ENCODE assay signal across 13 cellular contexts in genomic region chr7:50306491-50307367, GRCh38. TPM values are rescaled to one million over a fixed set of nuclear protein-coding genes. Genes with fewer than 3 reads are reported as not detected.
DNase-seq lines count a peak whose midpoint lies in the region; ATAC-seq and TF ChIP-seq lines count a peak whose summit lies in the region.
"Had no signal": no experiment of that assay in that cellular context is flagged by ENCODE, and none has a peak within 500 bp of the region (broad histone marks: within the 10 kb centered on the region; RNA-seq: fewer than 3 reads in every experiment).

No MANE protein-coding gene starts in this region.

- peaks cover 59% of the 10 kb centered on the region for H3K4me1 ChIP-seq in CD4-positive, alpha-beta memory T cell (ENCODE audit: insufficient read depth, low read length)
- H3K4me1 ChIP-seq in KMS-11 (ENCODE audit: low read depth, poor library complexity, severe bottlenecking): peaks cover 17% of the 10 kb centered on the region

- H3K27ac Mint-ChIP-seq in CD4-positive, alpha-beta memory T cell: peak overlapping the region in 6 of 7 donors; percentile 93 to 99 (median 98)
- H3K27ac Mint-ChIP-seq in activated T-helper 1 cell treated with anti-CD3 and anti-CD28 coated beads, Interleukin-12 subunit alpha, Interleukin-12 subunit beta, Interleukin-2, Interleukin-4 antibody, amounts not matched to agents 30 ng/mL and 10 ng/mL and 1 ng/mL, durations not matched to agents 14 hours and 24 hours and 36 hours: peak overlapping the region; percentile 98
- peak overlapping the region in 1 of 2 donors; percentile 90 for H3K27ac Mint-ChIP-seq in natural killer cell treated with Interleukin-12 subunit alpha and Interleukin-12 subunit beta and Interleukin-15 and Interleukin-18, amount 100 ng/mL, for 72 hours
- no peak overlapping the region for H3K27ac Mint-ChIP-seq in progenitor cell of endocrine pancreas

- intact Hi-C loops in CD4-positive, alpha-beta memory T cell (cut with micrococcal nuclease): loop anchor here (1.0 to 2.0 kb wide), 7 partner anchors 11 to 112 kb away; no protein-coding TSS in a partner anchor
- intact Hi-C loops in activated T-helper 1 cell treated with anti-CD3 and anti-CD28 coated beads, Interleukin-12 subunit alpha, Interleukin-12 subunit beta, Interleukin-2, Interleukin-4 antibody, amounts not matched to agents 30 ng/mL and 10 ng/mL and 1 ng/mL, durations not matched to agents 14 hours and 24 hours and 36 hours (cut with micrococcal nuclease): loop anchor here (1.0 to 5.0 kb wide), 5 partner anchors 14 to 159 kb away; no protein-coding TSS in a partner anchor

- CTCF ChIA-PET in CD4-positive, alpha-beta memory T cell (lab: Charles Lee; ENCODE audit: partially characterized antibody): interaction anchor here (1.0 to 14.9 kb wide), 21 partner anchors 9 to 112 kb away, joined by 3 to 336 read pairs (median 8); no protein-coding TSS in a partner anchor

- TF ChIP-seq CTCF in KMS-11 (conservative IDR thresholded peaks at IDR 0.05; ENCODE audit: low read depth, low read length): no peak
- no peak for TF ChIP-seq CTCF in progenitor cell of endocrine pancreas (IDR thresholded peaks at IDR 0.05; ENCODE audit: unreplicated experiment)

- peaks cover 29 to 71% (median 37%) of the 10 kb centered on the region in 4 donors for H3K4me1 Mint-ChIP-seq in CD4-positive, alpha-beta memory T cell
- peaks cover 43% of the 10 kb centered on the region for H3K4me1 Mint-ChIP-seq in activated T-helper 1 cell treated with anti-CD3 and anti-CD28 coated beads, Interleukin-12 subunit alpha, Interleukin-12 subunit beta, Interleukin-2, Interleukin-4 antibody, amounts not matched to agents 30 ng/mL and 10 ng/mL and 1 ng/mL, durations not matched to agents 14 hours and 24 hours and 36 hours (ENCODE audit: low read depth)
- H3K4me1 Mint-ChIP-seq in natural killer cell treated with Interleukin-12 subunit alpha and Interleukin-12 subunit beta and Interleukin-15 and Interleukin-18, amount 100 ng/mL, for 72 hours (ENCODE audit: low read depth in 2 of 2): peaks cover 35 to 59% of the 10 kb centered on the region in 2 donors
- H3K4me1 Mint-ChIP-seq in progenitor cell of endocrine pancreas (ENCODE audit: low read depth): no peaks in the 10 kb centered on the region

- peak overlapping the region; percentile 97 to 100 (median 100) for H3K4me3 Mint-ChIP-seq in CD4-positive, alpha-beta memory T cell
- peak overlapping the region; percentile 99 for H3K4me3 Mint-ChIP-seq in activated T-helper 1 cell treated with anti-CD3 and anti-CD28 coated beads, Interleukin-12 subunit alpha, Interleukin-12 subunit beta, Interleukin-2, Interleukin-4 antibody, amounts not matched to agents 30 ng/mL and 10 ng/mL and 1 ng/mL, durations not matched to agents 14 hours and 24 hours and 36 hours
- peak overlapping the region; percentile 98 for H3K4me3 Mint-ChIP-seq in natural killer cell treated with Interleukin-12 subunit alpha and Interleukin-12 subunit beta and Interleukin-15 and Interleukin-18, amount 100 ng/mL, for 72 hours
- no peak overlapping the region for H3K4me3 Mint-ChIP-seq in progenitor cell of endocrine pancreas (ENCODE audit: low read depth)

- peak overlapping the region; percentile 91 for H3K9ac ChIP-seq in KMS-11

- H3K79me2 ChIP-seq in KMS-11 (ENCODE audit: insufficient read depth, low read depth): peaks cover 73% of the 10 kb centered on the region

- POLR2A ChIA-PET in CD4-positive, alpha-beta memory T cell (lab: Charles Lee; ENCODE audit: partially characterized antibody): interaction anchor here (1.0 to 32.3 kb wide), 18 partner anchors 7 to 167 kb away, joined by 3 to 2673 read pairs (median 5); no protein-coding TSS in a partner anchor

- no peak for ATAC-seq in natural killer cell treated with Interleukin-12 subunit alpha and Interleukin-12 subunit beta and Interleukin-15 and Interleukin-18, amount 100 ng/mL, for 72 hours
- ATAC-seq in HG02763 (IDR thresholded peaks at IDR 0.05; ENCODE audit: unreplicated experiment): no peak
- ATAC-seq: sciatic nerve had no signal

- no peaks in the 10 kb centered on the region for H4K20me1 ChIP-seq in KMS-11 (ENCODE audit: insufficient read depth)

- H2AFZ ChIP-seq in KMS-11 (ENCODE audit: low read depth): no peak overlapping the region

- no peaks in the 10 kb centered on the region for H3K27me3 ChIP-seq in CD4-positive, alpha-beta memory T cell (ENCODE audit: insufficient read depth, low read length)
- H3K27me3 ChIP-seq in KMS-11 (ENCODE audit: insufficient read depth, low read depth): no peaks in the 10 kb centered on the region

- H3K9me3 ChIP-seq in CD4-positive, alpha-beta memory T cell (ENCODE audit: control insufficient read depth in 1 of 2, low read length in 2 of 2): no peaks in the 10 kb centered on the region

- no peak for DNase-seq in CD4-positive, alpha-beta memory T cell
- no peak for DNase-seq in activated T-helper 1 cell treated with anti-CD3 and anti-CD28 coated beads, Interleukin-12 subunit alpha, Interleukin-12 subunit beta, Interleukin-2, Interleukin-4 antibody, amounts not matched to agents 30 ng/mL and 10 ng/mL and 1 ng/mL, durations not matched to agents 14 hours and 24 hours and 36 hours (ENCODE audit: low spot score)
- DNase-seq in natural killer cell treated with Interleukin-12 subunit alpha and Interleukin-12 subunit beta and Interleukin-15 and Interleukin-18, amount 100 ng/mL, for 72 hours (ENCODE audit: low spot score): no peak
- no peak for DNase-seq in activated effector memory CD4-positive, alpha-beta T cell treated with anti-CD3 and anti-CD28 coated beads, Interleukin-2, amount 50 U/mL, for 16 hours
- DNase-seq in caudate nucleus (lab: John Stamatoyannopoulos, UW): no peak
- no peak for DNase-seq in progenitor cell of endocrine pancreas (ENCODE audit: low spot score, unreplicated experiment)
- DNase-seq: Calu3, H7, kidney had no signal

- no peaks in the 10 kb centered on the region for H3K27me3 Mint-ChIP-seq in CD4-positive, alpha-beta memory T cell
- no peaks in the 10 kb centered on the region for H3K27me3 Mint-ChIP-seq in activated T-helper 1 cell treated with anti-CD3 and anti-CD28 coated beads, Interleukin-12 subunit alpha, Interleukin-12 subunit beta, Interleukin-2, Interleukin-4 antibody, amounts not matched to agents 30 ng/mL and 10 ng/mL and 1 ng/mL, durations not matched to agents 14 hours and 24 hours and 36 hours (ENCODE audit: insufficient read depth)
- H3K27me3 Mint-ChIP-seq in natural killer cell treated with Interleukin-12 subunit alpha and Interleukin-12 subunit beta and Interleukin-15 and Interleukin-18, amount 100 ng/mL, for 72 hours: no peaks in the 10 kb centered on the region
- H3K27me3 Mint-ChIP-seq in progenitor cell of endocrine pancreas: peaks cover 70% of the 10 kb centered on the region

- H3K27ac ChIP-seq in CD4-positive, alpha-beta memory T cell (ENCODE audit: low read depth, low read length): peak overlapping the region; percentile 90
- H3K27ac ChIP-seq in KMS-11: peak overlapping the region; percentile 93
- H3K27ac ChIP-seq in caudate nucleus (ENCODE audit: low read depth, low read length): no peak overlapping the region
- H3K27ac ChIP-seq: RWPE1 had no signal

- H3K9me3 Mint-ChIP-seq in CD4-positive, alpha-beta memory T cell: peaks cover 0 to 4% (median 2%) of the 10 kb centered on the region in 8 donors
- H3K9me3 Mint-ChIP-seq in activated T-helper 1 cell treated with anti-CD3 and anti-CD28 coated beads, Interleukin-12 subunit alpha, Interleukin-12 subunit beta, Interleukin-2, Interleukin-4 antibody, amounts not matched to agents 30 ng/mL and 10 ng/mL and 1 ng/mL, durations not matched to agents 14 hours and 24 hours and 36 hours: no peaks in the 10 kb centered on the region
- H3K9me3 Mint-ChIP-seq in natural killer cell treated with Interleukin-12 subunit alpha and Interleukin-12 subunit beta and Interleukin-15 and Interleukin-18, amount 100 ng/mL, for 72 hours: no peaks in the 10 kb centered on the region
- no peaks in the 10 kb centered on the region for H3K9me3 Mint-ChIP-seq in progenitor cell of endocrine pancreas (ENCODE audit: low read depth)

- peaks cover 43 to 52% of the 10 kb centered on the region in 2 donors for H3K36me3 Mint-ChIP-seq in CD4-positive, alpha-beta memory T cell
- H3K36me3 Mint-ChIP-seq in activated T-helper 1 cell treated with anti-CD3 and anti-CD28 coated beads, Interleukin-12 subunit alpha, Interleukin-12 subunit beta, Interleukin-2, Interleukin-4 antibody, amounts not matched to agents 30 ng/mL and 10 ng/mL and 1 ng/mL, durations not matched to agents 14 hours and 24 hours and 36 hours (ENCODE audit: low read depth): peaks cover 58% of the 10 kb centered on the region
- H3K36me3 Mint-ChIP-seq in natural killer cell treated with Interleukin-12 subunit alpha and Interleukin-12 subunit beta and Interleukin-15 and Interleukin-18, amount 100 ng/mL, for 72 hours: peaks cover 42% of the 10 kb centered on the region
- H3K36me3 Mint-ChIP-seq in progenitor cell of endocrine pancreas (ENCODE audit: insufficient read depth): no peaks in the 10 kb centered on the region

- peaks cover 4% of the 10 kb centered on the region for H3K36me3 ChIP-seq in CD4-positive, alpha-beta memory T cell (ENCODE audit: insufficient read depth, low read length)
- no peaks in the 10 kb centered on the region for H3K36me3 ChIP-seq in KMS-11 (ENCODE audit: insufficient read depth)

- H3K4me3 ChIP-seq in CD4-positive, alpha-beta memory T cell (ENCODE audit: low read length in 2 of 2): peak overlapping the region; percentile 86 to 96
- H3K4me3 ChIP-seq in KMS-11 (IDR thresholded peaks at IDR 0.05; ENCODE audit: insufficient read depth, low read depth, low read length): no peak overlapping the region

- peak overlapping the region; percentile 89 for H3K4me2 ChIP-seq in KMS-11

RNA-seq across cellular contexts. Expression of gene IKZF1, which starts 2.2 kb away (rescaled TPM):
- total RNA-seq in CD4-positive, alpha-beta memory T cell: 100 to 1,000 TPM; 474 to 479 TPM
- 100 to 1,000 TPM; 116 to 288 TPM for polyA plus RNA-seq in CD4-positive, alpha-beta memory T cell
- total RNA-seq in activated T-helper 1 cell treated with anti-CD3 and anti-CD28 coated beads, Interleukin-12 subunit alpha, Interleukin-12 subunit beta, Interleukin-2, Interleukin-4 antibody, amounts not matched to agents 30 ng/mL and 10 ng/mL and 1 ng/mL, durations not matched to agents 14 hours and 24 hours and 36 hours: 324 and 329 TPM in 2 replicates
- 100 to 1,000 TPM; 290 to 416 TPM for total RNA-seq in natural killer cell treated with Interleukin-12 subunit alpha and Interleukin-12 subunit beta and Interleukin-15 and Interleukin-18, amount 100 ng/mL, for 72 hours
- 0.36 and 0.42 TPM in 2 replicates for total RNA-seq in progenitor cell of endocrine pancreas

Comparison
In these comparisons a context has a peak if more than half of its experiments do, and no peak if none do; other contexts are left out.
1. RNA of gene IKZF1, which starts 2.2 kb away (total RNA-seq): 474 to 479 TPM in CD4-positive, alpha-beta memory T cell, 290 to 416 TPM in natural killer cell treated with Interleukin-12 subunit alpha and Interleukin-12 subunit beta and Interleukin-15 and Interleukin-18, amount 100 ng/mL, for 72 hours and 324 to 329 TPM in activated T-helper 1 cell treated with anti-CD3 and anti-CD28 coated beads, Interleukin-12 subunit alpha, Interleukin-12 subunit beta, Interleukin-2, Interleukin-4 antibody, amounts not matched to agents 30 ng/mL and 10 ng/mL and 1 ng/mL, durations not matched to agents 14 hours and 24 hours and 36 hours; 0.36 to 0.42 TPM in progenitor cell of endocrine pancreas; every median in the first group is over 100 times any median in the second.